Comparison of ENCODE assay signal across 13 cellular contexts in genomic region chr5:124634820-124635323, GRCh38.
DNase-seq lines count a peak whose midpoint lies in the region; ATAC-seq and TF ChIP-seq lines count a peak whose summit lies in the region.
"Had no signal": no experiment of that assay in that cellular context is flagged by ENCODE, and none has a peak within 500 bp of the region (broad histone marks: within the 10 kb centered on the region; RNA-seq: fewer than 3 reads in every experiment).

No MANE protein-coding gene starts in this region.

- no peak for TF ChIP-seq CTCF in progenitor cell of endocrine pancreas (IDR thresholded peaks at IDR 0.05; ENCODE audit: unreplicated experiment)

- peak; percentile 25 for DNase-seq in NCI-H526 treated with DMSO at 0.1 percent for 48 hours (lab: John Stamatoyannopoulos, UW)
- DNase-seq in progenitor cell of endocrine pancreas (ENCODE audit: low spot score, unreplicated experiment): no peak
- no peak for DNase-seq in glomerular visceral epithelial cell (ENCODE audit: extremely low spot score)
- DNase-seq in cerebellum (ENCODE audit: low spot score): no peak
- DNase-seq in GDM1 (lab: John Stamatoyannopoulos, UW): no peak
- no peak for DNase-seq in activated CD4-positive, alpha-beta T cell treated with anti-CD3 and anti-CD28 coated beads, Interleukin-2, amount 50 U/mL, for 4 hours
- DNase-seq: activated CD8-positive, alpha-beta T cell treated with anti-CD3 and anti-CD28 coated beads, Interleukin-2, amount 10 ng/mL, durations not matched to agents 7 days and 5 days; activated gamma-delta T cell treated with Interleukin-2 at 50 U/mL for 16 hours; CD4-positive, alpha-beta memory T cell; naive thymus-derived CD8-positive, alpha-beta T cell; right cardiac atrium had no signal

- peak; percentile 44 for ATAC-seq in GM18873 (IDR thresholded peaks at IDR 0.05; ENCODE audit: low FRiP score, unreplicated experiment)
- peak; percentile 54 for ATAC-seq in esophagus mucosa
- ATAC-seq: activated CD8-positive, alpha-beta T cell treated with anti-CD3 and anti-CD28 coated beads, Interleukin-2, amount 10 ng/mL, durations not matched to agents 7 days and 5 days; naive thymus-derived CD8-positive, alpha-beta T cell; right cardiac atrium had no signal

- peaks cover 22% of the 10 kb centered on the region for H3K36me3 Mint-ChIP-seq in progenitor cell of endocrine pancreas (ENCODE audit: insufficient read depth)
- H3K36me3 Mint-ChIP-seq: CD4-positive, alpha-beta memory T cell; naive thymus-derived CD8-positive, alpha-beta T cell had no signal

- H3K9me3 Mint-ChIP-seq in progenitor cell of endocrine pancreas (ENCODE audit: low read depth): peaks cover 3% of the 10 kb centered on the region

- no peak overlapping the region for H3K4me3 Mint-ChIP-seq in progenitor cell of endocrine pancreas (ENCODE audit: low read depth)
- H3K4me3 Mint-ChIP-seq: activated CD8-positive, alpha-beta T cell treated with anti-CD3 and anti-CD28 coated beads, Interleukin-2, amount 10 ng/mL, durations not matched to agents 7 days and 5 days; CD4-positive, alpha-beta memory T cell; naive thymus-derived CD8-positive, alpha-beta T cell had no signal

- H3K27me3 Mint-ChIP-seq in progenitor cell of endocrine pancreas: no peaks in the 10 kb centered on the region
- H3K27me3 Mint-ChIP-seq: CD4-positive, alpha-beta memory T cell had no signal

- peak overlapping the region; percentile 52 for H3K27ac Mint-ChIP-seq in progenitor cell of endocrine pancreas
- H3K27ac Mint-ChIP-seq: activated CD8-positive, alpha-beta T cell treated with anti-CD3 and anti-CD28 coated beads, Interleukin-2, amount 10 ng/mL, durations not matched to agents 7 days and 5 days; CD4-positive, alpha-beta memory T cell; naive thymus-derived CD8-positive, alpha-beta T cell had no signal

- H3K4me1 Mint-ChIP-seq in progenitor cell of endocrine pancreas (ENCODE audit: low read depth): peaks cover 49% of the 10 kb centered on the region
- H3K4me1 Mint-ChIP-seq: naive thymus-derived CD8-positive, alpha-beta T cell had no signal
